In the genomic region with DNA sequence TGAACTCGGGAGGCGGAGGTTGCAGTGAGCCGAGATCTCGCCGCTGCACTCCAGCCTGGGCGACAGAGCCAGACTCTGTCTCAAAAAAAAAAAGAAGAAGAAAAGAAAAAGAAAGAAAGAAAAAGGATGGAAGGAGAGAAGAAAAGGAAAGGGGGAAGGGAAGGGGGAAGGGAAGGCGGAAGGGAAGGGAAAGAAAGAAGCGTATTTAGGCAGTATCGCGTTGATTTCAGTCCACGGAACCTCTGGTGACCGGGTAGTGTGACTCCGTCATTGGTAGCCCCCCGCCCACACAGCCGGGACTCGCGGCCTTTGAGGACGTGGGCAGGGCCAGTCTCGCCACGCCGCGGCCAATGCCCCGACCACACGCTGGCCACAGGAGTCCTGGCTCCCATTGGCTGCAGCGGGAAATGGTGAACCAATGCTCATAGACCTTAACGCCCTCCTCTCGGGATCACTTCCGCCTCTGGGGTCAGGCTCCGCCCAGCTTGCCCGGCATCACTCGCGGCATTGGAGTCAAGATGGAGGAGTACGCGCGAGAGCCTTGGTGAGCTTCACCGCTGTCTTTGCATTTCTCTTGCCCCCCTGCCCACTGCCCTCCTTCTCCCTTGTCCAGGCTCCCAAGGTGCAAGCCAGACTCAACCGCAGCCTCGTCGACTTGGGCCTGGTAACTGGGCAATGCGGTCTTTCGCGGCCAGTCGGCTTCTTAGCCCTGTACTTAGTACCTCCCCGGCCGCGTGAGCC, we compare ENCODE assay signal across 8 cellular contexts. TPM values are rescaled to one million over a fixed set of nuclear protein-coding genes. Genes with fewer than 3 reads are reported as not detected.
DNase-seq lines count a peak whose midpoint lies in the region; ATAC-seq, FAIRE-seq and TF ChIP-seq lines count a peak whose summit lies in the region.

A gene (plus strand): TSS at position 495 of the 741 bp plus-strand sequence. CDS start 24 bp downstream, at position 519.

- peaks cover 46% of the 10 kb centered on the region for H3K79me2 ChIP-seq in Loucy (ENCODE audit: insufficient read depth, low read length)

- H3K9me2 ChIP-seq in Loucy (replicated peaks; ENCODE audit: low read depth, low read length) = no peaks in the 10 kb centered on the region

- H3K4me1 ChIP-seq in Loucy (ENCODE audit: insufficient read depth, low read length, poor library complexity, severe bottlenecking) = peaks cover 19% of the 10 kb centered on the region

- H3F3A ChIP-seq in Loucy (ENCODE audit: low read depth) = no peaks in the 10 kb centered on the region

- peak within 1 kb of the TSS; percentile 89 for H3K4me3 Mint-ChIP-seq in natural killer cell treated with Interleukin-12 subunit alpha and Interleukin-12 subunit beta and Interleukin-15 and Interleukin-18, amount 100 ng/mL, for 72 hours

- DNase-seq in EL (peak; percentile 99), H54 (ENCODE audit: insufficient read length, low spot score) (peak; percentile 91), fibroblast of pulmonary artery (ENCODE audit: low read depth) (peak; percentile 99)
- peak; percentile 89 for DNase-seq in activated T-helper 9 cell treated with anti-CD3 and anti-CD28 coated beads, Interleukin-2, amount 50 U/mL, for 16 hours (ENCODE audit: low read depth)
- peak; percentile 98 for DNase-seq in natural killer cell treated with Interleukin-12 subunit alpha and Interleukin-12 subunit beta and Interleukin-15 and Interleukin-18, amount 100 ng/mL, for 72 hours (ENCODE audit: low spot score)
- DNase-seq in stimulated activated naive CD8-positive, alpha-beta T cell treated with anti-CD3 and anti-CD28 coated beads, Interleukin-15, Interleukin-2, amounts not matched to agents 100 U/mL and 50 U/mL, for 24 hours = peak; percentile 95

- no peaks in the 10 kb centered on the region for H3K9me3 ChIP-seq in Loucy (ENCODE audit: insufficient read depth, low read depth, low read length)

- H4K20me1 ChIP-seq in Loucy (ENCODE audit: insufficient read depth, low read length, poor library complexity, severe bottlenecking) = peaks cover 17% of the 10 kb centered on the region

- H3K36me3 Mint-ChIP-seq in natural killer cell treated with Interleukin-12 subunit alpha and Interleukin-12 subunit beta and Interleukin-15 and Interleukin-18, amount 100 ng/mL, for 72 hours = peaks cover 4% of the 10 kb centered on the region

- H2AFZ ChIP-seq in Loucy (ENCODE audit: low read length) = peak within 1 kb of the TSS; percentile 92

- no peaks in the 10 kb centered on the region for H3K27me3 ChIP-seq in Loucy (ENCODE audit: insufficient read depth, low read length, poor library complexity, severe bottlenecking)

- H3K36me3 ChIP-seq in Loucy (ENCODE audit: insufficient read depth, low read length) = peaks cover 11% of the 10 kb centered on the region; the same call in 1 of the 2 replicates

- peak; percentile 81 for TF ChIP-seq POLR2A in H54 (IDR thresholded peaks at IDR 0.05; ENCODE audit: low read depth, low read length)
- TF ChIP-seq POLR2A in Raji (IDR thresholded peaks at IDR 0.05; ENCODE audit: insufficient read depth, low read depth, low read length) = peak; percentile 99

- H3K4me2 ChIP-seq in Loucy (ENCODE audit: low read depth, low read length, poor library complexity, severe bottlenecking) = peak within 1 kb of the TSS; percentile 98

- TF ChIP-seq CTCF in Loucy (conservative IDR thresholded peaks at IDR 0.05; ENCODE audit: low read length) (no peak), fibroblast of pulmonary artery (IDR thresholded peaks at IDR 0.05; ENCODE audit: low read length, missing control alignments) (no peak)

- no peaks in the 10 kb centered on the region for H3K27me3 Mint-ChIP-seq in natural killer cell treated with Interleukin-12 subunit alpha and Interleukin-12 subunit beta and Interleukin-15 and Interleukin-18, amount 100 ng/mL, for 72 hours

- FAIRE-seq in H54 (lab: Jason Lieb, UNC) = peak; percentile 91

- peaks cover 11 to 14% of the 10 kb centered on the region in 2 donors for H3K4me1 Mint-ChIP-seq in natural killer cell treated with Interleukin-12 subunit alpha and Interleukin-12 subunit beta and Interleukin-15 and Interleukin-18, amount 100 ng/mL, for 72 hours (ENCODE audit: low read depth in 2 of 2)

- ATAC-seq in natural killer cell treated with Interleukin-12 subunit alpha and Interleukin-12 subunit beta and Interleukin-15 and Interleukin-18, amount 100 ng/mL, for 72 hours = peak; percentile 100
- peak; percentile 99 for ATAC-seq in stimulated activated naive CD8-positive, alpha-beta T cell treated with anti-CD3 and anti-CD28 coated beads, Interleukin-15, Interleukin-2, amounts not matched to agents 100 U/mL and 50 U/mL, for 24 hours

- peak within 1 kb of the TSS; percentile 96 for H3K9ac ChIP-seq in Loucy (ENCODE audit: low read depth, low read length, poor library complexity, severe bottlenecking)

- peak within 1 kb of the TSS; percentile 87 to 98 for H3K27ac Mint-ChIP-seq in natural killer cell treated with Interleukin-12 subunit alpha and Interleukin-12 subunit beta and Interleukin-15 and Interleukin-18, amount 100 ng/mL, for 72 hours

- peak within 1 kb of the TSS; percentile 99 for H3K4me3 ChIP-seq in Loucy (ENCODE audit: low read length, poor library complexity, severe bottlenecking)
- H3K4me3 ChIP-seq in fibroblast of pulmonary artery (replicated peaks; ENCODE audit: low read depth, low read length) = peak within 1 kb of the TSS; percentile 85

- no peaks in the 10 kb centered on the region for H3K9me3 Mint-ChIP-seq in natural killer cell treated with Interleukin-12 subunit alpha and Interleukin-12 subunit beta and Interleukin-15 and Interleukin-18, amount 100 ng/mL, for 72 hours

RNA-seq across cellular contexts. Expression of the gene that starts here (rescaled TPM):
- total RNA-seq in natural killer cell treated with Interleukin-12 subunit alpha and Interleukin-12 subunit beta and Interleukin-15 and Interleukin-18, amount 100 ng/mL, for 72 hours = 10 to 100 TPM; 81.5 to 89.5 TPM

Comparison
In these comparisons a context has a peak if more than half of its experiments do, and no peak if none do; other contexts are left out.
1. Peak in every context shown above with its lines: DNase-seq, ATAC-seq and H3K4me3 ChIP-seq.